In genomic region chr7:32077806-32078205, GRCh38 we compare ENCODE assay signal across 21 cellular contexts. TPM values are rescaled to one million over a fixed set of nuclear protein-coding genes. Genes with fewer than 3 reads are reported as not detected.
A peak's percentile ranks its signal among the peaks of the same experiment; 100 is the strongest.
DNase-seq lines count a peak whose midpoint lies in the region; ATAC-seq and TF ChIP-seq lines count a peak whose summit lies in the region.
"Had no signal": no experiment of that assay in that cellular context is flagged by ENCODE, and none has a peak within 500 bp of the region (broad histone marks: within the 10 kb centered on the region; RNA-seq: fewer than 3 reads in every experiment).

No MANE protein-coding gene starts in this region.

- no peak for ATAC-seq in heart left ventricle
- ATAC-seq: A549, HCT116 had no signal

- peaks cover 0 to 60% (median 21%) of the 10 kb centered on the region in 12 donors for H3K4me1 ChIP-seq in heart left ventricle
- H3K4me1 ChIP-seq in right atrium auricular region, result peaks cover 0 to 31% of the 10 kb centered on the region in 2 donors

- in situ Hi-C loops in G401 (cut with HindIII; ENCODE audit: low sequenced_read_pairs), result no loop called here

- peak overlapping the region in 8 of 12 donors; percentile 12 to 91 (median 78) for H3K27ac ChIP-seq in heart left ventricle
- peak overlapping the region in 1 of 2 donors; percentile 8 for H3K27ac ChIP-seq in right atrium auricular region
- H3K27ac ChIP-seq in cingulate gyrus (ENCODE audit: low read depth, low read length), result peak overlapping the region; percentile 49
- H3K27ac ChIP-seq: 22Rv1, BLaER1, HL-60 had no signal

- WGBS in heart left ventricle, 4 donors, result 60 to 69% (median 62%) methylated on average over 5 of the region's 5 CpGs

- H3K9me3 ChIP-seq in heart left ventricle, result no peaks in the 10 kb centered on the region
- no peaks in the 10 kb centered on the region for H3K9me3 ChIP-seq in right atrium auricular region

- intact Hi-C loops in heart left ventricle (cut with DNase I), result loop anchor here in 2 of 10 donors (5.0 to 10.0 kb wide), 2 partner anchors 74 to 77 kb away; no protein-coding TSS in a partner anchor

- TF ChIP-seq POLR2A in heart left ventricle (IDR thresholded peaks at IDR 0.05), result no peak

- no peak for TF ChIP-seq CTCF in heart left ventricle (IDR thresholded peaks at IDR 0.05)
- TF ChIP-seq CTCF in right atrium auricular region (IDR thresholded peaks at IDR 0.05), result no peak

- H3K36me3 ChIP-seq in heart left ventricle (no peaks in the 10 kb centered on the region), right atrium auricular region (no peaks in the 10 kb centered on the region)
- H3K36me3 ChIP-seq: BLaER1 had no signal

- DNase-seq in heart left ventricle, result no peak
- no peak for DNase-seq in right atrium auricular region (ENCODE audit: low spot score)
- DNase-seq in G401 (ENCODE audit: low spot score), result peak; percentile 77
- peak; percentile 48 for DNase-seq in NCI-H526 treated with DMSO at 0.1 percent for 48 hours (lab: John Stamatoyannopoulos, UW)
- no peak for DNase-seq in NCI-H1930 (lab: John Stamatoyannopoulos, UW)
- DNase-seq in NCI-H345 (lab: John Stamatoyannopoulos, UW), result no peak
- DNase-seq in activated naive CD4-positive, alpha-beta T cell (lab: John Stamatoyannopoulos, UW), result no peak
- DNase-seq: CD4-positive, alpha-beta memory T cell; DMS153; DMS79; GF-D8; GOT3; H7; HFFc6 had no signal

- H3K4me3 ChIP-seq in heart left ventricle (no peak overlapping the region), right atrium auricular region (no peak overlapping the region)
- H3K4me3 ChIP-seq: A549, BLaER1 had no signal

- H3K27me3 ChIP-seq in heart left ventricle (no peaks in the 10 kb centered on the region), right atrium auricular region (no peaks in the 10 kb centered on the region)
- H3K27me3 ChIP-seq: BLaER1 had no signal

RNA-seq across cellular contexts. Expression of gene PDE1C, which starts 7.6 kb away (rescaled TPM):
- total RNA-seq in heart left ventricle (100 to 1,000 TPM in 8 of 9 donors, 10 to 100 TPM in 1; 63.7 to 307 (median 143) TPM), right atrium auricular region (10 to 100 TPM; 35.7 to 47.8 TPM)
- polyA plus RNA-seq in heart left ventricle, result 10 to 100 TPM; 35.3 to 42.9 TPM
- not detected in 2 replicates for total RNA-seq in G401 (2014; rRNA removed; shearing (Covaris generic))
- total RNA-seq: CD4-positive, alpha-beta memory T cell had no signal
- polyA plus RNA-seq: CD14-positive monocyte; CD4-positive, alpha-beta memory T cell had no signal

Comparison
In these comparisons a context has a peak if more than half of its experiments do, and no peak if none do; other contexts are left out.
1. DNase-seq: peak in G401 (single experiment) and NCI-H526 treated with DMSO at 0.1 percent for 48 hours (single experiment); none in heart left ventricle (0 of 5), right atrium auricular region (single experiment), NCI-H1930 (0 of 2), NCI-H345 (single experiment) and activated naive CD4-positive, alpha-beta T cell (0 of 4).
2. RNA of gene PDE1C, which starts 7.6 kb away (total RNA-seq): 63.7 to 307 TPM in heart left ventricle and 35.7 to 47.8 TPM in right atrium auricular region; not detected in G401; every median in the first group is over 10 times any median in the second.